In genomic region chr7:1044189-1045037, GRCh38 we compare ENCODE assay signal across 1 cellular context.
A peak's percentile ranks its signal among the peaks of the same experiment; 100 is the strongest.
TF ChIP-seq lines count a peak whose summit lies in the region.

Gene GPR146 (plus strand): TSS chr7:1044546. CDS start chr7:1057516, 12,970 bp downstream.

TF ChIP-seq in K562, 482 proteins besides CTCF, POLR2A, EP300 and RAD21 (continued from another document and continues in another):
- TF ChIP-seq TFE3 (CRISPR knock-in tag; IDR thresholded peaks at IDR 0.05), result no peak
- TF ChIP-seq PKNOX1 (IDR thresholded peaks at IDR 0.05), result 0 out of 2 replicates have a peak, but pooled peaks have one; percentile 8
- TF ChIP-seq YY1 (IDR thresholded peaks at IDR 0.05; ENCODE audit: borderline replicate concordance in 1 of 3, control insufficient read depth in 1 of 3, extremely low read depth in 1 of 3, insufficient read depth in 3 of 3, insufficient read length in 1 of 3, insufficient replicate concordance in 2 of 3, low read depth in 1 of 3, low read length in 2 of 3), result peak in 1 of 3 experiments; percentile 74
- peak; percentile 57; the same call in 1 of the 2 replicates for TF ChIP-seq ELF2 (CRISPR knock-in tag; IDR thresholded peaks at IDR 0.05)
- TF ChIP-seq CEBPG (CRISPR knock-in tag; IDR thresholded peaks at IDR 0.05), result no peak
- TF ChIP-seq CEBPG (tag; conservative IDR thresholded peaks at IDR 0.05 in 1 of 2, IDR thresholded peaks at IDR 0.05 in 1 of 2), result peak in 1 of 2 experiments; percentile 65; a peak in 2 of 4 replicates
- TF ChIP-seq LCOR (CRISPR knock-in tag; IDR thresholded peaks at IDR 0.05), result peak; percentile 39; the same call in 1 of the 2 replicates
- TF ChIP-seq CBFA2T3 (IDR thresholded peaks at IDR 0.05), result peak; percentile 85
- peak; percentile 99 for TF ChIP-seq MAFG (tag; conservative IDR thresholded peaks at IDR 0.05)
- peak; percentile 94 for TF ChIP-seq ARID1B (IDR thresholded peaks at IDR 0.05)
- TF ChIP-seq TFAP4 (CRISPR knock-in tag; IDR thresholded peaks at IDR 0.05; ENCODE audit: borderline replicate concordance), result peak; percentile 49; the same call in 1 of the 2 replicates
- TF ChIP-seq RNF219 (CRISPR knock-in tag; IDR thresholded peaks at IDR 0.05), result 0 out of 2 replicates have a peak, but pooled peaks have one; percentile 52
- no peak for TF ChIP-seq EWSR1 (IDR thresholded peaks at IDR 0.05; ENCODE audit: borderline replicate concordance, low read depth, partially characterized antibody)
- TF ChIP-seq NELFE (IDR thresholded peaks at IDR 0.05; ENCODE audit: insufficient read depth, insufficient read length), result no peak
- TF ChIP-seq MAFF (IDR thresholded peaks at IDR 0.05; ENCODE audit: low read length), result peak; percentile 100
- peak; percentile 20; the same call in 1 of the 2 replicates for TF ChIP-seq GABPB1 (CRISPR knock-in tag; IDR thresholded peaks at IDR 0.05)
- no peak for TF ChIP-seq FOS (IDR thresholded peaks at IDR 0.05; ENCODE audit: extremely low read depth, insufficient read length)
- TF ChIP-seq RBFOX2 (IDR thresholded peaks at IDR 0.05; ENCODE audit: low read depth, low read length), result peak; percentile 63
- TF ChIP-seq STAG1 (CRISPR knock-in tag; IDR thresholded peaks at IDR 0.05; ENCODE audit: borderline replicate concordance), result no peak
- TF ChIP-seq ZC3H4 (CRISPR knock-in tag; IDR thresholded peaks at IDR 0.05; ENCODE audit: borderline replicate concordance), result no peak
- TF ChIP-seq MTA1 (IDR thresholded peaks at IDR 0.05; ENCODE audit: borderline replicate concordance), result 0 out of 2 replicates have a peak, but pooled peaks have one; percentile 58
- TF ChIP-seq SMARCA4 (IDR thresholded peaks at IDR 0.05), result peak; percentile 93; the same call in 1 of the 2 replicates
- TF ChIP-seq GMEB1 (CRISPR knock-in tag; IDR thresholded peaks at IDR 0.05), result 0 out of 2 replicates have a peak, but pooled peaks have one; percentile 29
- TF ChIP-seq SIN3A (IDR thresholded peaks at IDR 0.05; ENCODE audit: borderline replicate concordance in 2 of 2, control insufficient read depth in 1 of 2, low read depth in 2 of 2, low read length in 2 of 2), result peak; percentile 57 to 79; a peak in 2 of 4 replicates
- TF ChIP-seq MAFK (IDR thresholded peaks at IDR 0.05; ENCODE audit: low read length), result peak; percentile 99
- TF ChIP-seq MGA (IDR thresholded peaks at IDR 0.05), result no peak
- peak in 1 of 2 experiments; percentile 22; a peak in 1 of 4 replicates for TF ChIP-seq SIX5 (IDR thresholded peaks at IDR 0.05; ENCODE audit: borderline replicate concordance in 1 of 2, insufficient read depth in 1 of 2, low read depth in 1 of 2, low read length in 2 of 2)
- peak; percentile 75; the same call in 1 of the 2 replicates for TF ChIP-seq TEAD4 (IDR thresholded peaks at IDR 0.05; ENCODE audit: low read length)
- no peak for TF ChIP-seq TEAD4 (CRISPR knock-in tag; IDR thresholded peaks at IDR 0.05; ENCODE audit: borderline replicate concordance)
- peak; percentile 87 for TF ChIP-seq TCF3 (CRISPR knock-in tag; IDR thresholded peaks at IDR 0.05)
- TF ChIP-seq KLF10 (CRISPR knock-in tag; IDR thresholded peaks at IDR 0.05), result no peak
- peak; percentile 79 for TF ChIP-seq MYC (IDR thresholded peaks at IDR 0.05; ENCODE audit: low read depth, low read length)
- TF ChIP-seq MYC (CRISPR knock-in tag; IDR thresholded peaks at IDR 0.05; ENCODE audit: borderline replicate concordance, low read depth), result no peak
- peak; percentile 74 for TF ChIP-seq CBFA2T2 (conservative IDR thresholded peaks at IDR 0.05)
- no peak for TF ChIP-seq RBM17 (IDR thresholded peaks at IDR 0.05; ENCODE audit: borderline replicate concordance, low read depth, low read length)
- peak; percentile 58 for TF ChIP-seq CHD1 (IDR thresholded peaks at IDR 0.05; ENCODE audit: low read length)
- 0 out of 3 replicates have a peak, but pooled peaks of 1 of the 2 experiments have one; percentile 8 for TF ChIP-seq CBX3 (IDR thresholded peaks at IDR 0.05; ENCODE audit: borderline replicate concordance in 1 of 2, low read length in 2 of 2)
- no peak for TF ChIP-seq ZNF77 (CRISPR knock-in tag; IDR thresholded peaks at IDR 0.05)
- peak; percentile 75 for TF ChIP-seq VEZF1 (CRISPR knock-in tag; IDR thresholded peaks at IDR 0.05)
- peak; percentile 76; the same call in 1 of the 2 replicates for TF ChIP-seq ZEB2 (IDR thresholded peaks at IDR 0.05)
